ENCODE assay signal across 8 cellular contexts in the genomic region with DNA sequence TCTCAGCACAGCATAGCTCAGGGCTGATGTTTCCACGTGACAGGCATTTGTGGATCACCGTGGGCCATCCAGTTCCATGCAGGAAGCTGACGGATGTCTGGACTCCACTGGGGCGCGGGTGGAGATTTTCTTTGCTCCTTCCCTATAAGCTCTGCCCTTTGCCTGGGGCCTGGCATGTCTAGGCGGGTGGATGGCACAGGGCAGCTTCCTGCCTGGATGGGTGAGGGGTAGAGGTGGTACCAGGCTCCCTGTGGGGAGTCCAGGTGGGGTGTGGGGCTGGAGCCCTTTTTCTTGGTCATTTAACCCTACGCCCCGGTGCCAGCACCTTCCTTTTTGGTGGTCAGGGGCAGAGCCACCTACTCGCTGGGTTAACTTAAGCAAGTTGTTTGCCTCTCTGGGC. TPM values are rescaled to one million over a fixed set of nuclear protein-coding genes. Genes with fewer than 3 reads are reported as not detected.
DNase-seq lines count a peak whose midpoint lies in the region; ATAC-seq and TF ChIP-seq lines count a peak whose summit lies in the region.
"Had no signal": no experiment of that assay in that cellular context is flagged by ENCODE, and none has a peak within 500 bp of the region (broad histone marks: within the 10 kb centered on the region; RNA-seq: fewer than 3 reads in every experiment).

No MANE protein-coding gene starts in this region.

- no peaks in the 10 kb centered on the region for H3K27me3 ChIP-seq in PC-3 (ENCODE audit: low read length)

- ATAC-seq in GM19455 (IDR thresholded peaks at IDR 0.05; ENCODE audit: unreplicated experiment): peak; percentile 5
- ATAC-seq in PC-3: peak; percentile 2; the same call in 1 of the 2 replicates
- peak; percentile 64 for ATAC-seq in esophagus mucosa
- no peak for ATAC-seq in stimulated activated naive B cell treated with anti-CD40 and anti-IgM and Interleukin-4, amounts not matched to agents 10 μg/mL and 1 μg/mL and 100 μg/mL, for 72 hours (replicated peaks)
- ATAC-seq in HG02588 (IDR thresholded peaks at IDR 0.05; ENCODE audit: unreplicated experiment): no peak
- no peak for ATAC-seq in HG02763 (IDR thresholded peaks at IDR 0.05; ENCODE audit: unreplicated experiment)

- no peak overlapping the region for H3K27ac Mint-ChIP-seq in stimulated activated naive B cell treated with anti-CD40 and anti-IgM and Interleukin-4, amounts not matched to agents 10 μg/mL and 1 μg/mL and 100 μg/mL, for 72 hours

- DNase-seq in PC-3 (no peak), retina (peak; percentile 14)
- DNase-seq in stimulated activated naive B cell treated with anti-CD40 and anti-IgM and Interleukin-4, amounts not matched to agents 10 μg/mL and 1 μg/mL and 100 μg/mL, for 72 hours: no peak

- peaks cover 29 to 53% of the 10 kb centered on the region in 2 donors for H3K4me1 Mint-ChIP-seq in stimulated activated naive B cell treated with anti-CD40 and anti-IgM and Interleukin-4, amounts not matched to agents 10 μg/mL and 1 μg/mL and 100 μg/mL, for 72 hours

- intact Hi-C loops in PC-3 (cut with micrococcal nuclease): loop anchor here (1.0 kb wide), 1 partner anchor 10 kb away; no protein-coding TSS in a partner anchor

- H3K27me3 Mint-ChIP-seq in stimulated activated naive B cell treated with anti-CD40 and anti-IgM and Interleukin-4, amounts not matched to agents 10 μg/mL and 1 μg/mL and 100 μg/mL, for 72 hours: peaks cover 4 to 5% of the 10 kb centered on the region in 2 donors
- H3K27me3 Mint-ChIP-seq: activated CD8-positive, alpha-beta memory T cell treated with anti-CD3 and anti-CD28 coated beads, Interleukin-2, amount 10 ng/mL, durations not matched to agents 7 days and 5 days had no signal

- no peaks in the 10 kb centered on the region for H3K9me3 ChIP-seq in PC-3 (ENCODE audit: low read length)

- no peaks in the 10 kb centered on the region for H3K9me2 ChIP-seq in PC-3 (replicated peaks; ENCODE audit: low read length)

- no peak overlapping the region for H3K4me3 ChIP-seq in PC-3 (ENCODE audit: low read length)

- POLR2A ChIA-PET in PC-3 (lab: Charles Lee; ENCODE audit: unreplicated experiment): no interaction called here

- peaks cover 4% of the 10 kb centered on the region; the same call in 1 of the 2 replicates for H4K20me1 ChIP-seq in PC-3 (ENCODE audit: low read length)

- peaks cover 32% of the 10 kb centered on the region for H3K4me1 ChIP-seq in PC-3 (ENCODE audit: insufficient read depth, low read length)

- no peak for TF ChIP-seq CTCF in PC-3 (conservative IDR thresholded peaks at IDR 0.05; ENCODE audit: low read depth, low read length)

- peaks cover 60% of the 10 kb centered on the region for H3K79me2 ChIP-seq in PC-3 (ENCODE audit: low read length)

- peaks cover 10% of the 10 kb centered on the region; the same call in 1 of the 2 replicates for H3K36me3 ChIP-seq in PC-3 (ENCODE audit: low read depth, low read length)

- no peaks in the 10 kb centered on the region for H3K9me3 Mint-ChIP-seq in stimulated activated naive B cell treated with anti-CD40 and anti-IgM and Interleukin-4, amounts not matched to agents 10 μg/mL and 1 μg/mL and 100 μg/mL, for 72 hours

- H2AFZ ChIP-seq in PC-3 (ENCODE audit: low read length): no peak overlapping the region

- CTCF ChIA-PET in PC-3 (lab: Charles Lee): interaction anchor here (0.6 kb wide), 1 partner anchor 25 kb away, joined by 4 read pairs; no protein-coding TSS in a partner anchor

- no peak overlapping the region for H3K27ac ChIP-seq in PC-3 (ENCODE audit: low read length)

- H3K4me2 ChIP-seq in PC-3 (ENCODE audit: low read length): peak overlapping the region; percentile 80

- BruUV-seq in PC-3 (replicated peaks; lab: Mats Ljungman, UMichigan): no TSS peak

- H3K9ac ChIP-seq in PC-3 (ENCODE audit: low read length): no peak overlapping the region

- H3K36me3 Mint-ChIP-seq in stimulated activated naive B cell treated with anti-CD40 and anti-IgM and Interleukin-4, amounts not matched to agents 10 μg/mL and 1 μg/mL and 100 μg/mL, for 72 hours: peaks cover 0 to 12% of the 10 kb centered on the region in 2 donors

- H3F3A ChIP-seq in PC-3 (ENCODE audit: low read length, unreplicated experiment): no peaks in the 10 kb centered on the region

- H3K4me3 Mint-ChIP-seq in stimulated activated naive B cell treated with anti-CD40 and anti-IgM and Interleukin-4, amounts not matched to agents 10 μg/mL and 1 μg/mL and 100 μg/mL, for 72 hours: no peak overlapping the region

RNA-seq across cellular contexts. Expression of a gene that starts 10.4 kb away (rescaled TPM):
- 23.0 and 28.4 TPM in 2 replicates for total RNA-seq in PC-3 (2014; rRNA removed)
- 32.8 TPM for total RNA-seq in esophagus mucosa

Comparison
In these comparisons a context has a peak if more than half of its experiments do, and no peak if none do; other contexts are left out.
1. ATAC-seq: peak in GM19455 (single experiment), PC-3 (single experiment) and esophagus mucosa (single experiment); none in stimulated activated naive B cell treated with anti-CD40 and anti-IgM and Interleukin-4, amounts not matched to agents 10 μg/mL and 1 μg/mL and 100 μg/mL, for 72 hours (0 of 2), HG02588 (single experiment) and HG02763 (single experiment).